20 cellular contexts compared by ENCODE assay signal in genomic region chr18:9239708-9240107, GRCh38.
"Had no signal": no experiment of that assay in that cellular context is flagged by ENCODE, and none has a peak within 500 bp of the region (broad histone marks: within the 10 kb centered on the region; RNA-seq: fewer than 3 reads in every experiment).

No MANE protein-coding gene starts in this region.

- H3K4me3 ChIP-seq: breast epithelium, esophagus squamous epithelium, mucosa of descending colon, tibial nerve, vagina had no signal

- H3K9me3 Mint-ChIP-seq: activated CD4-positive, alpha-beta T cell treated with anti-CD3 and anti-CD28 coated beads, Interleukin-2, amount 10 ng/mL, durations not matched to agents 7 days and 5 days; activated naive CD8-positive, alpha-beta T cell treated with anti-CD3 and anti-CD28 coated beads, Interleukin-2, amount 10 ng/mL, durations not matched to agents 7 days and 5 days; memory B cell; naive thymus-derived CD4-positive, alpha-beta T cell; WTC11 had no signal

- H3K4me3 Mint-ChIP-seq: activated CD4-positive, alpha-beta T cell treated with anti-CD3 and anti-CD28 coated beads, Interleukin-2, amount 10 ng/mL, durations not matched to agents 7 days and 5 days; activated CD8-positive, alpha-beta memory T cell treated with anti-CD3 and anti-CD28 coated beads, Interleukin-2, amount 10 ng/mL, durations not matched to agents 7 days and 5 days; activated naive CD8-positive, alpha-beta T cell treated with anti-CD3 and anti-CD28 coated beads, Interleukin-2, amount 10 ng/mL, durations not matched to agents 7 days and 5 days; memory B cell; naive thymus-derived CD4-positive, alpha-beta T cell; WTC11 had no signal

- H3K9me3 ChIP-seq: breast epithelium, esophagus squamous epithelium, mucosa of descending colon, tibial nerve, vagina had no signal

- H3K27me3 ChIP-seq: breast epithelium, esophagus squamous epithelium, tibial nerve, vagina had no signal

- H3K4me1 ChIP-seq: breast epithelium, esophagus squamous epithelium, tibial nerve, vagina had no signal

- H3K27me3 Mint-ChIP-seq: activated CD4-positive, alpha-beta T cell treated with anti-CD3 and anti-CD28 coated beads, Interleukin-2, amount 10 ng/mL, durations not matched to agents 7 days and 5 days; activated CD8-positive, alpha-beta memory T cell treated with anti-CD3 and anti-CD28 coated beads, Interleukin-2, amount 10 ng/mL, durations not matched to agents 7 days and 5 days; activated naive CD8-positive, alpha-beta T cell treated with anti-CD3 and anti-CD28 coated beads, Interleukin-2, amount 10 ng/mL, durations not matched to agents 7 days and 5 days; memory B cell; naive thymus-derived CD4-positive, alpha-beta T cell had no signal

- H3K27ac ChIP-seq: breast epithelium, esophagus squamous epithelium, tibial nerve, vagina had no signal

- H3K27ac Mint-ChIP-seq: activated CD4-positive, alpha-beta T cell treated with anti-CD3 and anti-CD28 coated beads, Interleukin-2, amount 10 ng/mL, durations not matched to agents 7 days and 5 days; activated naive CD8-positive, alpha-beta T cell treated with anti-CD3 and anti-CD28 coated beads, Interleukin-2, amount 10 ng/mL, durations not matched to agents 7 days and 5 days; memory B cell; WTC11 had no signal

- DNase-seq: activated CD4-positive, alpha-beta T cell treated with anti-CD3 and anti-CD28 coated beads, Interleukin-2, amount 10 ng/mL, durations not matched to agents 7 days and 5 days; activated CD8-positive, alpha-beta memory T cell treated with anti-CD3 and anti-CD28 coated beads, Interleukin-2, amount 10 ng/mL, durations not matched to agents 7 days and 5 days; activated naive CD8-positive, alpha-beta T cell treated with anti-CD3 and anti-CD28 coated beads, Interleukin-2, amount 10 ng/mL, durations not matched to agents 7 days and 5 days; activated T-cell treated with anti-CD3 and anti-CD28 coated beads, Interleukin-2, amount 50 U/mL, for 48 hours; anterior cingulate cortex; cerebellar nuclear complex; effector CD8-positive, alpha-beta T cell; esophagus squamous epithelium; hypothalamus; kidney glomerular epithelial cell; left ventricle myocardium superior; mucosa of descending colon; naive thymus-derived CD4-positive, alpha-beta T cell; stimulated activated CD4-positive, alpha-beta T cell treated with anti-CD3 and anti-CD28 coated beads, Interleukin-12 subunit alpha, Interleukin-12 subunit beta, amount 100 ng/mL, for 4 hours; stimulated activated CD4-positive, alpha-beta T cell treated with anti-CD3 and anti-CD28 coated beads, Interleukin-2, amount 100 ng/mL, for 24 hours had no signal

- H3K36me3 ChIP-seq: breast epithelium had no signal

- ATAC-seq: left ventricle myocardium superior; mucosa of descending colon; naive thymus-derived CD4-positive, alpha-beta T cell; WTC11 had no signal
